8 cellular contexts compared by ENCODE assay signal in genomic region chr10:71963756-71964668, GRCh38.
DNase-seq lines count a peak whose midpoint lies in the region; ATAC-seq and TF ChIP-seq lines count a peak whose summit lies in the region.

Gene CHST3, plus strand, starts transcription at chr10:71964395. Its CDS starts 41,448 bp downstream, at chr10:72005843.

- in situ Hi-C loops in astrocyte of the spinal cord (cut with HindIII; ENCODE audit: low sequenced_read_pairs): no loop called here

- TF ChIP-seq CTCF in astrocyte of the spinal cord (IDR thresholded peaks at IDR 0.05; ENCODE audit: low read depth, low read length): no peak
- no peak for TF ChIP-seq CTCF in retinal pigment epithelial cell (conservative IDR thresholded peaks at IDR 0.05; ENCODE audit: low read depth, low read length)

- peak within 1 kb of the TSS; percentile 79 for H3K4me3 ChIP-seq in astrocyte of the spinal cord (ENCODE audit: low read depth, low read length)
- H3K4me3 ChIP-seq in iPS-11a (ENCODE audit: low read depth, low read length): peak within 1 kb of the TSS; percentile 69
- H3K4me3 ChIP-seq in retinal pigment epithelial cell (ENCODE audit: low read length): peak within 1 kb of the TSS; percentile 82

- TF ChIP-seq POLR2A in GM18505 (IDR thresholded peaks at IDR 0.05; ENCODE audit: borderline replicate concordance, extremely low read depth, insufficient read depth, insufficient read length): no peak

- ATAC-seq in GM18505 (IDR thresholded peaks at IDR 0.05; ENCODE audit: unreplicated experiment): no peak

- peak; percentile 70 for DNase-seq in EL
- DNase-seq in KG1 (lab: John Stamatoyannopoulos, UW): peak; percentile 10
- peak; percentile 56 for DNase-seq in astrocyte of the spinal cord (ENCODE audit: low read depth, low spot score)
- DNase-seq in retinal pigment epithelial cell (ENCODE audit: low read depth): no peak
- DNase-seq in SHP77 (lab: John Stamatoyannopoulos, UW): no peak
- no peak for DNase-seq in NCI-H2171 treated with DMSO at 0.1 percent for 48 hours (lab: John Stamatoyannopoulos, UW)

Comparison
In these comparisons a context has a peak if more than half of its experiments do, and no peak if none do; other contexts are left out.
1. DNase-seq: peak in EL (single experiment), KG1 (single experiment) and astrocyte of the spinal cord (single experiment); none in retinal pigment epithelial cell (single experiment), SHP77 (0 of 2) and NCI-H2171 treated with DMSO at 0.1 percent for 48 hours (single experiment).
2. Peak in every context shown above with its lines, with median percentiles within 50 percentile points of each other: H3K4me3 ChIP-seq.